Comparison of ENCODE assay signal across 8 cellular contexts in the genomic region with DNA sequence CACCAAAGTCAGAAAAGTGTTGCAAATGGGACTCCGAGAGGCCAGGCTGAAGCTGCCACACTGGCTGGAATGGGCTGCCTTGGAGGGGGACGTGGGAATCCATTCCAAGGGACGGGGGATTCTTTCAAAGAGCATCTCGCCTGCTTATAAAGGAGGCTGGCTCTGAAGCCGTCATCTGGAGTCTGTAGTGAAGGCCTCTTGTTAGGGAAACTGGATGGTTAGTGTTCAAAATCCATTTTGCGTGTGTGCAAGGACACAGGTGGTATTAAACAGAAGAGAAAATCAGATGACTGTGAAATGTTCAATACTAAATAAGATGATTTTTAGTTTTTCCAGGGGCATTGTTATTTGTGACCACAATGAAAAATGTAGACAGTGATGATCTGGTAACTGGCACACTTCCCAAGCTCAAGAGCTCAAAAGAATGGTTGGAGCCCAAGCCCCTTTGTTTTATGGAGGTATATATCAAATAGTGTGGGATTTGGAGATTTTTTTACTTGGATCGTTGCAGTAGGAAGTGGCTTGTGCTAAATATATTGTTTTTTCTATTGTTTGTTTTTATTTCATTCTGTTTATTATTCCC. TPM values are rescaled to one million over a fixed set of nuclear protein-coding genes. Genes with fewer than 3 reads are reported as not detected.
DNase-seq lines count a peak whose midpoint lies in the region; ATAC-seq, FAIRE-seq and TF ChIP-seq lines count a peak whose summit lies in the region.

No MANE protein-coding gene starts in this region.

- POLR2A ChIA-PET in activated CD8-positive, alpha-beta T cell treated with anti-CD3 and anti-CD28 coated beads for 36 hours (lab: Charles Lee) = interaction anchor here (0.7 to 1.6 kb wide), 2 partner anchors 22 to 197 kb away, joined by 3 to 7 read pairs; a partner anchor contains a TSS

- intact Hi-C loops in activated CD8-positive, alpha-beta T cell treated with anti-CD3 and anti-CD28 coated beads for 36 hours (cut with micrococcal nuclease) = no loop called here

- no peaks in the 10 kb centered on the region for H4K20me1 ChIP-seq in hepatocyte (ENCODE audit: insufficient read depth, poor library complexity, severe bottlenecking)

- no peak for DNase-seq in AG09309 (ENCODE audit: low read depth)
- DNase-seq in activated CD8-positive, alpha-beta T cell treated with anti-CD3 and anti-CD28 coated beads for 36 hours = no peak
- no peak for DNase-seq in hepatocyte (ENCODE audit: low spot score)
- no peak for DNase-seq in small intestine
- no peak for DNase-seq in GM19240 (ENCODE audit: insufficient read length, low spot score)
- no peak for DNase-seq in putamen (ENCODE audit: low spot score)

- no peaks in the 10 kb centered on the region for H3K27me3 ChIP-seq in hepatocyte
- no peaks in the 10 kb centered on the region for H3K27me3 ChIP-seq in small intestine (ENCODE audit: control insufficient read depth in 2 of 2, insufficient read depth in 2 of 2, low read length in 2 of 2)

- H3K9me3 ChIP-seq in hepatocyte (ENCODE audit: low read depth) (no peaks in the 10 kb centered on the region), small intestine (ENCODE audit: control insufficient read depth, low read depth) (no peaks in the 10 kb centered on the region)

- TF ChIP-seq CTCF in AG09309 (IDR thresholded peaks at IDR 0.05; ENCODE audit: control insufficient read depth, insufficient read depth, low read depth, low read length, missing control alignments) (no peak), hepatocyte (IDR thresholded peaks at IDR 0.05; ENCODE audit: poor library complexity) (no peak)
- TF ChIP-seq CTCF in activated CD8-positive, alpha-beta T cell treated with anti-CD3 and anti-CD28 coated beads for 36 hours (IDR thresholded peaks at IDR 0.05) = no peak

- no peaks in the 10 kb centered on the region for H3K36me3 Mint-ChIP-seq in activated CD8-positive, alpha-beta T cell treated with anti-CD3 and anti-CD28 coated beads for 36 hours (ENCODE audit: low read depth)

- WGBS in hepatocyte (ENCODE audit: low lambda C conversion rate, missing lambda C conversion rate) = 26% methylated on average over 7 of the region's 7 CpGs
- 15 to 23% (median 22%) methylated on average over 7 of the region's 7 CpGs for WGBS in small intestine, 3 donors

- CTCF ChIA-PET in activated CD8-positive, alpha-beta T cell treated with anti-CD3 and anti-CD28 coated beads for 36 hours (lab: Charles Lee) = interaction anchor here (1.3 to 2.7 kb wide), 2 partner anchors 40 to 197 kb away, joined by 4 to 18 read pairs; a partner anchor contains a TSS

- H3K4me1 Mint-ChIP-seq in activated CD8-positive, alpha-beta T cell treated with anti-CD3 and anti-CD28 coated beads for 36 hours (ENCODE audit: low read depth) = peaks cover 17% of the 10 kb centered on the region

- H3K4me1 ChIP-seq in hepatocyte (ENCODE audit: insufficient read depth) = peaks cover 9% of the 10 kb centered on the region
- no peaks in the 10 kb centered on the region for H3K4me1 ChIP-seq in small intestine (ENCODE audit: control insufficient read depth in 2 of 2, insufficient read depth in 1 of 2, low read depth in 1 of 2, low read length in 1 of 2)

- FAIRE-seq in small intestine (lab: Jason Lieb, UNC) = no peak

- peak overlapping the region; percentile 85 for H3K4me2 ChIP-seq in hepatocyte

- H3K36me3 ChIP-seq in hepatocyte (replicated peaks; ENCODE audit: insufficient read depth, low read depth) (no peaks in the 10 kb centered on the region), small intestine (ENCODE audit: control insufficient read depth in 2 of 2, insufficient read depth in 2 of 2, low read length in 2 of 2) (no peaks in the 10 kb centered on the region)

- ATAC-seq in GM18907 (IDR thresholded peaks at IDR 0.05; ENCODE audit: unreplicated experiment) (peak; percentile 16), HG03520 (IDR thresholded peaks at IDR 0.05; ENCODE audit: unreplicated experiment) (peak; percentile 7)
- ATAC-seq in activated CD8-positive, alpha-beta T cell treated with anti-CD3 and anti-CD28 coated beads for 36 hours = no peak

- H3K4me3 Mint-ChIP-seq in activated CD8-positive, alpha-beta T cell treated with anti-CD3 and anti-CD28 coated beads for 36 hours = peak overlapping the region; percentile 78

- no peaks in the 10 kb centered on the region for H3K27me3 Mint-ChIP-seq in activated CD8-positive, alpha-beta T cell treated with anti-CD3 and anti-CD28 coated beads for 36 hours

- no peaks in the 10 kb centered on the region for H3K9me3 Mint-ChIP-seq in activated CD8-positive, alpha-beta T cell treated with anti-CD3 and anti-CD28 coated beads for 36 hours

- H3K4me3 ChIP-seq in AG09309 (ENCODE audit: control insufficient read depth, low read depth, low read length) (peak overlapping the region; percentile 61), hepatocyte (peak overlapping the region; percentile 61), small intestine (ENCODE audit: low read depth in 1 of 2, low read length in 2 of 2) (peak overlapping the region; percentile 52 to 91)

- no peaks in the 10 kb centered on the region for H3K9me2 ChIP-seq in hepatocyte (replicated peaks; ENCODE audit: insufficient read depth)

- peaks cover 12% of the 10 kb centered on the region for H3K79me2 ChIP-seq in hepatocyte

- H3K27ac Mint-ChIP-seq in activated CD8-positive, alpha-beta T cell treated with anti-CD3 and anti-CD28 coated beads for 36 hours = peak overlapping the region; percentile 70

- H3K27ac ChIP-seq in hepatocyte (peak overlapping the region; percentile 98), small intestine (ENCODE audit: low read depth in 1 of 2, low read length in 1 of 2) (peak overlapping the region; percentile 75 to 89)

- peak overlapping the region; percentile 97 for H2AFZ ChIP-seq in hepatocyte

RNA-seq across cellular contexts. Expression of a gene that starts 0.8 kb away (rescaled TPM):
- 1 to 10 TPM; 4.5 to 5.7 TPM for total RNA-seq in activated CD8-positive, alpha-beta T cell treated with anti-CD3 and anti-CD28 coated beads for 36 hours
- 7.4 and 14.9 TPM in 2 replicates for total RNA-seq in hepatocyte
- polyA plus RNA-seq in hepatocyte (12.5 and 20.7 TPM in 2 replicates), small intestine (1 to 10 TPM; 2.9 to 4.5 (median 3.2) TPM)

RNA-seq across cellular contexts. Expression of a gene that starts 1.0 kb away (rescaled TPM):
- not detected for total RNA-seq in activated CD8-positive, alpha-beta T cell treated with anti-CD3 and anti-CD28 coated beads for 36 hours
- total RNA-seq in hepatocyte = 0.24 and 1.2 TPM in 2 replicates
- polyA plus RNA-seq in hepatocyte = 0.75 and 1.7 TPM in 2 replicates
- polyA plus RNA-seq in small intestine = under 1 TPM in 1 of 3 donors, not detected in 2; 0.27 TPM

RNA-seq across cellular contexts. Expression of a gene that starts 39.5 kb away (rescaled TPM):
- 1 to 10 TPM; 1.8 to 2.6 TPM for total RNA-seq in activated CD8-positive, alpha-beta T cell treated with anti-CD3 and anti-CD28 coated beads for 36 hours
- total RNA-seq in hepatocyte = 29.8 and 31.9 TPM in 2 replicates
- 52.9 and 56.2 TPM in 2 replicates for polyA plus RNA-seq in hepatocyte
- polyA plus RNA-seq in small intestine = 100 to 1,000 TPM in 2 of 3 donors, 10 to 100 TPM in 1; 77.7 to 420 (median 291) TPM

RNA-seq across cellular contexts. Expression of a gene that starts 48.0 kb away (rescaled TPM):
- 100 to 1,000 TPM; 141 to 144 TPM for total RNA-seq in activated CD8-positive, alpha-beta T cell treated with anti-CD3 and anti-CD28 coated beads for 36 hours
- total RNA-seq in hepatocyte = 131 and 158 TPM in 2 replicates
- polyA plus RNA-seq in hepatocyte = 170 and 174 TPM in 2 replicates
- polyA plus RNA-seq in small intestine = 100 to 1,000 TPM; 179 to 260 (median 241) TPM

RNA-seq across cellular contexts. Expression of a gene that starts 50.8 kb away (rescaled TPM):
- total RNA-seq in activated CD8-positive, alpha-beta T cell treated with anti-CD3 and anti-CD28 coated beads for 36 hours = not detected
- 0.13 and 0.24 TPM in 2 replicates for total RNA-seq in hepatocyte
- polyA plus RNA-seq in hepatocyte (0.86 TPM in 1 of 2 replicates, not detected in the other), small intestine (under 1 TPM in 2 of 3 donors, not detected in 1; 0.34 to 0.54 TPM)
